28 cellular contexts compared by ENCODE assay signal in genomic region chr4:78197947-78198346, GRCh38.
"Had no signal": no experiment of that assay in that cellular context is flagged by ENCODE, and none has a peak within 500 bp of the region (broad histone marks: within the 10 kb centered on the region; RNA-seq: fewer than 3 reads in every experiment).

No MANE protein-coding gene starts in this region.

- ATAC-seq: activated naive CD4-positive, alpha-beta T cell treated with anti-CD3 and anti-CD28 coated beads, Interleukin-2, amount 50 U/mL, for 72 hours; activated T-cell treated with anti-CD3 and anti-CD28 coated beads, Interleukin-2, amount 50 U/mL, for 72 hours; foreskin keratinocyte; gastrocnemius medialis; heart right ventricle had no signal

- DNase-seq: activated CD4-positive, alpha-beta memory T cell treated with anti-CD3 and anti-CD28 coated beads, Interleukin-2, amount 10 ng/mL, durations not matched to agents 7 days and 5 days; activated CD4-positive, alpha-beta T cell treated with anti-CD3 and anti-CD28 coated beads for 1 hour; activated CD4-positive, alpha-beta T cell treated with anti-CD3 and anti-CD28 coated beads for 4 hours; activated CD4-positive, alpha-beta T cell treated with anti-CD3 and anti-CD28 coated beads, Interleukin-2, amount 10 ng/mL, durations not matched to agents 7 days and 5 days; activated CD4-positive, alpha-beta T cell treated with anti-CD3 and anti-CD28 coated beads, Interleukin-2, amount 50 U/mL, for 4 hours; activated CD8-positive, alpha-beta memory T cell treated with anti-CD3 and anti-CD28 coated beads, Interleukin-2, amount 50 U/mL, for 48 hours; activated gamma-delta T cell; activated naive CD4-positive, alpha-beta T cell; activated naive CD4-positive, alpha-beta T cell treated with anti-CD3 and anti-CD28 coated beads, Interleukin-2, amount 10 ng/mL, durations not matched to agents 7 days and 5 days; activated naive CD8-positive, alpha-beta T cell treated with anti-CD3 and anti-CD28 coated beads, Interleukin-2, amount 10 ng/mL, durations not matched to agents 7 days and 5 days; activated T-cell treated with anti-CD3 and anti-CD28 coated beads for 4 hours; activated T-cell treated with anti-CD3 and anti-CD28 coated beads, Interleukin-2, amount 50 U/mL, for 24 hours; activated T-cell treated with anti-CD3 and anti-CD28 coated beads, Interleukin-2, amount 50 U/mL, for 72 hours; central memory CD4-positive, alpha-beta T cell; cerebellar nuclear complex; colonic mucosa; effector CD8-positive, alpha-beta T cell; foreskin keratinocyte; gastrocnemius medialis; glutamatergic neuron; heart right ventricle had no signal

- H3K36me3 ChIP-seq: ascending aorta, breast epithelium, cardiac muscle cell, colonic mucosa, esophagus muscularis mucosa, gastrocnemius medialis, heart right ventricle had no signal

- H3K4me2 ChIP-seq: hepatocyte had no signal

- H3K27ac Mint-ChIP-seq: activated CD4-positive, alpha-beta memory T cell treated with anti-CD3 and anti-CD28 coated beads, Interleukin-2, amount 10 ng/mL, durations not matched to agents 7 days and 5 days; activated CD4-positive, alpha-beta T cell treated with anti-CD3 and anti-CD28 coated beads, Interleukin-2, amount 10 ng/mL, durations not matched to agents 7 days and 5 days; activated naive CD4-positive, alpha-beta T cell treated with anti-CD3 and anti-CD28 coated beads, Interleukin-2, amount 10 ng/mL, durations not matched to agents 7 days and 5 days; activated naive CD4-positive, alpha-beta T cell treated with anti-CD3 and anti-CD28 coated beads, Interleukin-2, amount 50 U/mL, for 72 hours; activated naive CD8-positive, alpha-beta T cell treated with anti-CD3 and anti-CD28 coated beads, Interleukin-2, amount 10 ng/mL, durations not matched to agents 7 days and 5 days; activated T-cell treated with anti-CD3 and anti-CD28 coated beads, Interleukin-2, amount 50 U/mL, for 24 hours; activated T-cell treated with anti-CD3 and anti-CD28 coated beads, Interleukin-2, amount 50 U/mL, for 72 hours; brain had no signal

- H3K9me3 ChIP-seq: colonic mucosa, gastrocnemius medialis had no signal

- H3K9me3 Mint-ChIP-seq: activated CD4-positive, alpha-beta memory T cell treated with anti-CD3 and anti-CD28 coated beads, Interleukin-2, amount 10 ng/mL, durations not matched to agents 7 days and 5 days; activated T-cell treated with anti-CD3 and anti-CD28 coated beads, Interleukin-2, amount 50 U/mL, for 24 hours had no signal

- H3K4me1 Mint-ChIP-seq: activated CD4-positive, alpha-beta memory T cell treated with anti-CD3 and anti-CD28 coated beads, Interleukin-2, amount 10 ng/mL, durations not matched to agents 7 days and 5 days; activated CD4-positive, alpha-beta T cell treated with anti-CD3 and anti-CD28 coated beads, Interleukin-2, amount 10 ng/mL, durations not matched to agents 7 days and 5 days; activated naive CD4-positive, alpha-beta T cell treated with anti-CD3 and anti-CD28 coated beads, Interleukin-2, amount 10 ng/mL, durations not matched to agents 7 days and 5 days; activated naive CD8-positive, alpha-beta T cell treated with anti-CD3 and anti-CD28 coated beads, Interleukin-2, amount 10 ng/mL, durations not matched to agents 7 days and 5 days; brain had no signal

- H2AFZ ChIP-seq: hepatocyte had no signal

- H3K4me3 Mint-ChIP-seq: activated CD4-positive, alpha-beta memory T cell treated with anti-CD3 and anti-CD28 coated beads, Interleukin-2, amount 10 ng/mL, durations not matched to agents 7 days and 5 days; activated CD4-positive, alpha-beta T cell treated with anti-CD3 and anti-CD28 coated beads, Interleukin-2, amount 10 ng/mL, durations not matched to agents 7 days and 5 days; activated naive CD4-positive, alpha-beta T cell treated with anti-CD3 and anti-CD28 coated beads, Interleukin-2, amount 10 ng/mL, durations not matched to agents 7 days and 5 days; activated naive CD8-positive, alpha-beta T cell treated with anti-CD3 and anti-CD28 coated beads, Interleukin-2, amount 10 ng/mL, durations not matched to agents 7 days and 5 days; activated T-cell treated with anti-CD3 and anti-CD28 coated beads, Interleukin-2, amount 50 U/mL, for 24 hours; activated T-cell treated with anti-CD3 and anti-CD28 coated beads, Interleukin-2, amount 50 U/mL, for 72 hours; brain had no signal

- H3K4me1 ChIP-seq: ascending aorta, breast epithelium, colonic mucosa, esophagus muscularis mucosa, foreskin keratinocyte, gastrocnemius medialis, heart right ventricle had no signal

- H3K36me3 Mint-ChIP-seq: activated naive CD4-positive, alpha-beta T cell treated with anti-CD3 and anti-CD28 coated beads, Interleukin-2, amount 10 ng/mL, durations not matched to agents 7 days and 5 days; activated naive CD4-positive, alpha-beta T cell treated with anti-CD3 and anti-CD28 coated beads, Interleukin-2, amount 50 U/mL, for 72 hours; activated naive CD8-positive, alpha-beta T cell treated with anti-CD3 and anti-CD28 coated beads, Interleukin-2, amount 10 ng/mL, durations not matched to agents 7 days and 5 days; brain had no signal

- H3K27me3 Mint-ChIP-seq: activated CD4-positive, alpha-beta T cell treated with anti-CD3 and anti-CD28 coated beads, Interleukin-2, amount 10 ng/mL, durations not matched to agents 7 days and 5 days; activated naive CD4-positive, alpha-beta T cell treated with anti-CD3 and anti-CD28 coated beads, Interleukin-2, amount 10 ng/mL, durations not matched to agents 7 days and 5 days; brain had no signal

- H3K4me3 ChIP-seq: ascending aorta, breast epithelium, cardiac muscle cell, colonic mucosa, esophagus muscularis mucosa, gastrocnemius medialis, heart right ventricle, hepatocyte had no signal

- H3K27me3 ChIP-seq: ascending aorta, breast epithelium, cardiac muscle cell, colonic mucosa, esophagus muscularis mucosa, foreskin keratinocyte, gastrocnemius medialis, heart right ventricle, hepatocyte had no signal

- H3K27ac ChIP-seq: ascending aorta, breast epithelium, cardiac muscle cell, colonic mucosa, esophagus muscularis mucosa, foreskin keratinocyte, gastrocnemius medialis, heart right ventricle, hepatocyte had no signal
